Comparison of ENCODE assay signal across 9 cellular contexts in the genomic region with DNA sequence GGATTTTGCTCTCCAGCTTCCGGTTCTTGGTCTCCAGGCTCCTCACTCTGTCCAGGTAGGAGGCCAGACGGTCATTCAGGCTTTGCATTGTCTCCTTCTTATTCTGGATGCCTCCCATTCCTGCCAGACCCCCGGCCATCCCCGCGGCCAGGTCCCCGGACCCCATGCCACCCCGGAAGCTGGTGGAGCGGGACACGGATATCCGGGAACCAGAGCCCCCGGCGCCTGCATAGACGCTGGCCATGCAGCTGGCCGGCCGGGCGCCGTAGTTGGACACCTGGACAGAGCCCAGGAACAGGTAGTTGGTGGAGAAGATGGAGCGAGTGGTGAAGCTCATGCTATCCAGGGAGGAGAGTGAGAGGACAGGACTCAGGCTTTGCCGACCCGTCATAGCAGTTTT. TPM values are rescaled to one million over a fixed set of nuclear protein-coding genes. Genes with fewer than 3 reads are reported as not detected.
"Had no signal": no experiment of that assay in that cellular context is flagged by ENCODE, and none has a peak within 500 bp of the region (broad histone marks: within the 10 kb centered on the region; RNA-seq: fewer than 3 reads in every experiment).

No MANE protein-coding gene starts in this region.

- DNase-seq: GDM1, GF-D8 had no signal

- H3K4me3 ChIP-seq: GM12878 had no signal

- FAIRE-seq: G401.6, GM12878, GM12891, GM12892, GM18507, GM19239 had no signal

- ATAC-seq: GM12878 had no signal

RNA-seq across cellular contexts. Expression of a gene that starts 23.5 kb away (rescaled TPM):
- total RNA-seq: G401 had no signal
- polyA plus RNA-seq: GM12878 had no signal
